ENCODE assay signal across 17 cellular contexts in the genomic region with DNA sequence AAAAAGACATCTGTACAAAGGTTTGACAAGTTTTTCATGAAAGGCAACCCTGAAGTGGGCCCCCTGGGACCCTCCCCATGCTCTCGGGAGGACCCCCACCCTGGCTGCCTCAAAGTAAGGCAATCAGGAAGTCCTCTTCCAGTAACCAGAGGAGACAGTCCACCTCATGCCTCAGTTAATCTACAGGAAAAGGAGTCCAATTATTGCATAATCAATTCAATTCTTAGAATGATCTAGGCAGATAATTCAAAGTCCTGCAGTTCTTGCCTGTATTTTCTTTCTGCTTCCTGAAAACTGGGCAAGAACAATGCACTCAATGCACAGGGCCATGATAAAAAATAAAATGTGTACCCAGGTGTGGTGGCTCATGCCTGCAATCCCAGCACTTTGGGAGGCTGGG.
DNase-seq lines count a peak whose midpoint lies in the region; ATAC-seq, FAIRE-seq and TF ChIP-seq lines count a peak whose summit lies in the region.
"Had no signal": no experiment of that assay in that cellular context is flagged by ENCODE, and none has a peak within 500 bp of the region (broad histone marks: within the 10 kb centered on the region; RNA-seq: fewer than 3 reads in every experiment).

No MANE protein-coding gene starts in this region.

- in situ Hi-C loops in HepG2 (cut with HindIII; ENCODE audit: extremely low pct_ligation_motif_present, low pct_unique_long_range_greater_than_20kb), result no loop called here

- no peak for DNase-seq in HepG2 (ENCODE audit: low spot score)
- DNase-seq in right lobe of liver, result no peak
- no peak for DNase-seq in RWPE1 (ENCODE audit: low spot score)
- peak; percentile 27 for DNase-seq in osteoblast (ENCODE audit: insufficient read length, low spot score, missing footprints)
- DNase-seq in thyroid gland, result no peak
- DNase-seq in kidney tubule cell (ENCODE audit: low spot score), result no peak
- DNase-seq in NCI-H1092 treated with DMSO at 0.1 percent for 48 hours (lab: John Stamatoyannopoulos, UW), result no peak
- DNase-seq: Calu3; CD4-positive, alpha-beta memory T cell; DMS53; NCI-H1436 treated with DMSO at 0.1 percent for 48 hours; NCI-H2029 treated with DMSO at 0.1 percent for 48 hours; NCI-H2171 treated with DMSO at 0.1 percent for 48 hours; NCI-H82; SIG-M5 had no signal

- BruUV-seq in HepG2 (replicated peaks; lab: Mats Ljungman, UMichigan), result no TSS peak

- H3K4me3 ChIP-seq in HepG2 (replicated peaks in 1 of 3; ENCODE audit: insufficient read depth in 1 of 3, low read depth in 2 of 3, low read length in 3 of 3) (no peak overlapping the region), right lobe of liver (no peak overlapping the region), osteoblast (ENCODE audit: insufficient read depth, low read length) (no peak overlapping the region), thyroid gland (replicated peaks in 1 of 3) (no peak overlapping the region)

- POLR2A ChIA-PET in HepG2 (lab: Yijun Ruan, JAX) (interaction anchor here (1.4 kb wide), 1 partner anchor 16 kb away, joined by 5 read pairs; no protein-coding TSS in a partner anchor), RWPE1 (lab: Yijun Ruan, JAX; ENCODE audit: low non-redundant PET) (no interaction called here)

- peaks cover 19 to 72% of the 10 kb centered on the region in 2 experiments for H3K36me3 ChIP-seq in HepG2 (replicated peaks in 1 of 2; ENCODE audit: control insufficient read depth in 1 of 2, insufficient read depth in 2 of 2, low read length in 2 of 2)
- H3K36me3 ChIP-seq in right lobe of liver, result no peaks in the 10 kb centered on the region
- no peaks in the 10 kb centered on the region for H3K36me3 ChIP-seq in osteoblast (ENCODE audit: insufficient read depth, low read length)
- no peaks in the 10 kb centered on the region for H3K36me3 ChIP-seq in thyroid gland

- H4K20me1 ChIP-seq in HepG2 (ENCODE audit: insufficient read depth, low read length) (no peaks in the 10 kb centered on the region), osteoblast (ENCODE audit: insufficient read depth, low read length) (no peaks in the 10 kb centered on the region)

- no peak for FAIRE-seq in HepG2 (lab: Jason Lieb, UNC)
- FAIRE-seq: H54 had no signal

- H3K27ac ChIP-seq in HepG2 (ENCODE audit: extremely low read length, insufficient read depth, low read length), result no peak overlapping the region
- H3K27ac ChIP-seq in right lobe of liver, result no peak overlapping the region
- H3K27ac ChIP-seq in RWPE1, result peak overlapping the region; percentile 52
- H3K27ac ChIP-seq in osteoblast (ENCODE audit: low read depth, low read length), result no peak overlapping the region
- H3K27ac ChIP-seq in thyroid gland, result no peak overlapping the region

- TF ChIP-seq EP300 in HepG2 (IDR thresholded peaks at IDR 0.05; ENCODE audit: low read depth in 2 of 2, low read length in 2 of 2), result no peak
- no peak for TF ChIP-seq EP300 in HepG2 (CRISPR knock-in tag; IDR thresholded peaks at IDR 0.05; ENCODE audit: borderline replicate concordance)

- H3K79me2 ChIP-seq in HepG2 (ENCODE audit: insufficient read depth, low read length) (peaks cover 71% of the 10 kb centered on the region), osteoblast (ENCODE audit: insufficient read depth, low read length) (no peaks in the 10 kb centered on the region)

- H3K4me1 ChIP-seq in HepG2 (ENCODE audit: insufficient read depth, low read length), result peaks cover 38% of the 10 kb centered on the region
- H3K4me1 ChIP-seq in right lobe of liver, result no peaks in the 10 kb centered on the region
- H3K4me1 ChIP-seq in osteoblast (ENCODE audit: insufficient read depth, low read length), result no peaks in the 10 kb centered on the region
- no peaks in the 10 kb centered on the region for H3K4me1 ChIP-seq in thyroid gland

- H3K9me3 ChIP-seq in HepG2 (ENCODE audit: low read length), result no peaks in the 10 kb centered on the region
- no peaks in the 10 kb centered on the region for H3K9me3 ChIP-seq in right lobe of liver
- no peaks in the 10 kb centered on the region for H3K9me3 ChIP-seq in osteoblast (ENCODE audit: low read depth, low read length)
- no peaks in the 10 kb centered on the region for H3K9me3 ChIP-seq in thyroid gland

- no peak overlapping the region for H3K9ac ChIP-seq in HepG2 (ENCODE audit: insufficient read depth, low read depth, low read length)

- TF ChIP-seq CTCF in HepG2 (CRISPR knock-in tag; IDR thresholded peaks at IDR 0.05) (no peak), right lobe of liver (IDR thresholded peaks at IDR 0.05) (no peak), RWPE1 (conservative IDR thresholded peaks at IDR 0.05; ENCODE audit: low read depth) (no peak), osteoblast (IDR thresholded peaks at IDR 0.05; ENCODE audit: extremely low read depth, low read depth, low read length) (no peak), thyroid gland (IDR thresholded peaks at IDR 0.05) (no peak)

- H3K4me2 ChIP-seq in HepG2 (ENCODE audit: low read depth, low read length) (no peak overlapping the region), osteoblast (ENCODE audit: insufficient read depth, low read length) (no peak overlapping the region)

- CTCF ChIA-PET in HepG2 (lab: Yijun Ruan, JAX; ENCODE audit: low intra/inter-chr PET ratio, low total read pairs) (no interaction called here), RWPE1 (lab: Yijun Ruan, JAX) (no interaction called here)

- TF ChIP-seq POLR2A in HepG2 (IDR thresholded peaks at IDR 0.05; ENCODE audit: insufficient read depth in 1 of 2, low read depth in 2 of 2, low read length in 2 of 2) (no peak), right lobe of liver (IDR thresholded peaks at IDR 0.05) (no peak), thyroid gland (IDR thresholded peaks at IDR 0.05) (no peak)

- ATAC-seq in HepG2, result no peak
- ATAC-seq in right lobe of liver, result no peak
- ATAC-seq in GM18498 (IDR thresholded peaks at IDR 0.05; ENCODE audit: unreplicated experiment), result no peak

- intact Hi-C loops in HepG2 (cut with micrococcal nuclease; ENCODE audit: unreplicated experiment), result no loop called here
- intact Hi-C loops in right lobe of liver (cut with DNase I), result no loop called here
- intact Hi-C loops in thyroid gland (cut with DNase I), result no loop called here

- WGBS in HepG2 (ENCODE audit: low lambda C conversion rate), result 100% methylated on average over 1 of the region's 1 CpG
- no CpG with 5 or more reads among the region's 1 CpG for WGBS in right lobe of liver (ENCODE audit: insufficient coverage, low coverage, low lambda C conversion rate, missing lambda C conversion rate)
- 60 to 83% methylated on average over 1 of the region's 1 CpG for WGBS in thyroid gland, 2 donors

- H2AFZ ChIP-seq in HepG2 (ENCODE audit: low read length), result no peak overlapping the region
- no peak overlapping the region for H2AFZ ChIP-seq in osteoblast (ENCODE audit: low read length)

- H3K27me3 ChIP-seq in HepG2 (ENCODE audit: control insufficient read depth in 1 of 2, insufficient read depth in 2 of 2, low read length in 2 of 2), result no peaks in the 10 kb centered on the region
- no peaks in the 10 kb centered on the region for H3K27me3 ChIP-seq in right lobe of liver
- H3K27me3 ChIP-seq in osteoblast (ENCODE audit: insufficient read depth, low read length), result no peaks in the 10 kb centered on the region
- H3K27me3 ChIP-seq in thyroid gland, result no peaks in the 10 kb centered on the region

- no peak for TF ChIP-seq RAD21 in HepG2 (CRISPR knock-in tag; IDR thresholded peaks at IDR 0.05)

TF ChIP-seq in HepG2, 621 proteins besides CTCF, POLR2A, EP300 and RAD21:
- TF ChIP-seq ZMYM4 (CRISPR knock-in tag; IDR thresholded peaks at IDR 0.05) (no peak), CEBPG (CRISPR knock-in tag; IDR thresholded peaks at IDR 0.05) (0 out of 2 replicates have a peak, but pooled peaks have one; percentile 28), RFXANK (CRISPR knock-in tag; IDR thresholded peaks at IDR 0.05) (no peak), CEBPB (IDR thresholded peaks at IDR 0.05; ENCODE audit: borderline replicate concordance, low read depth, low read length) (peak; percentile 72; the same call in 1 of the 2 replicates), JARID2 (CRISPR knock-in tag; IDR thresholded peaks at IDR 0.05; ENCODE audit: insufficient replicate concordance) (no peak)
TF ChIP-seq in HepG2: peak in this region for 2.
